5 cellular contexts compared by ENCODE assay signal in the genomic region with DNA sequence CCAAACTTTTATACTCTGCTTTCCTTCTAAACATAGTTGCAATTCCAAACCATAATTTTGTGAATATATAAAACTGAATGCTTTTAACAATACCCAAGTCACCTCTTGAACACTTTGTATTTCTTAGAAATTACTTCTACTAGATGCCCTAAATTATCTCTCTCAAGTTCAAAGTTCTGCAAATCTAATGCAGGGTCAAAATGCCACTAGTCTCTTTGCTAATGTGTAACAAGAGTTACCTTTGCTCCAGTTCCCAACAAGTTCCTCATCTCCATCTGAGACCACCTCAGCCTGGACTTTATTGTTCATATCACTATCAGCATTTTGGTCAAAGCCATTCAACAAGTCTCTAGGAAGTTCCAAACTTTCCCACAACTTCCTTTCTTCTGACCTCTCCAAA. TPM values are rescaled to one million over a fixed set of nuclear protein-coding genes. Genes with fewer than 3 reads are reported as not detected.
DNase-seq lines count a peak whose midpoint lies in the region; ATAC-seq and TF ChIP-seq lines count a peak whose summit lies in the region.
"Not testable (repeated sequence)": the region's sequence is repeated elsewhere in the genome, so short reads cannot be mapped to it uniquely, and the experiment has no call there.

No MANE protein-coding gene starts in this region.

- H3K9ac ChIP-seq in liver (ENCODE audit: low read depth in 1 of 2, low read length in 2 of 2), result not testable (repeated sequence)

- H3K4me1 Mint-ChIP-seq in endothelial cell (ENCODE audit: unreplicated experiment); neural crest cell; progenitor cell of endocrine pancreas (ENCODE audit: low read depth): not testable (repeated sequence)

- H3K9me3 Mint-ChIP-seq in endothelial cell (ENCODE audit: unreplicated experiment); neural crest cell: not testable (repeated sequence)
- peaks cover 21% of the 10 kb centered on the region for H3K9me3 Mint-ChIP-seq in progenitor cell of endocrine pancreas (ENCODE audit: low read depth)

- not testable (repeated sequence) for H3K36me3 ChIP-seq in liver (ENCODE audit: control insufficient read depth in 4 of 4, insufficient read depth in 3 of 4, low read depth in 1 of 4, low read length in 3 of 4)

- H3K36me3 Mint-ChIP-seq in endothelial cell (ENCODE audit: low read depth, unreplicated experiment), result peaks cover 18% of the 10 kb centered on the region
- H3K36me3 Mint-ChIP-seq in neural crest cell (ENCODE audit: low read depth), result peaks cover 19% of the 10 kb centered on the region
- H3K36me3 Mint-ChIP-seq in progenitor cell of endocrine pancreas (ENCODE audit: insufficient read depth), result peaks cover 12% of the 10 kb centered on the region

- H3K27me3 Mint-ChIP-seq in endothelial cell (ENCODE audit: unreplicated experiment); neural crest cell (ENCODE audit: low read depth); progenitor cell of endocrine pancreas: not testable (repeated sequence)

- not testable (repeated sequence) for H3K27me3 ChIP-seq in liver (ENCODE audit: control insufficient read depth in 4 of 4, insufficient read depth in 4 of 4, low read length in 3 of 4)

- not testable (repeated sequence) for H3K4me3 ChIP-seq in liver (ENCODE audit: low read depth in 1 of 3, low read length in 3 of 3)

- H3K27ac ChIP-seq in liver (ENCODE audit: low read depth in 1 of 2, low read length in 2 of 2), result not testable (repeated sequence)

- not testable (repeated sequence) for TF ChIP-seq CTCF in endothelial cell (IDR thresholded peaks at IDR 0.05; ENCODE audit: unreplicated experiment); liver (IDR thresholded peaks at IDR 0.05; ENCODE audit: low read depth, low read length, missing input control); neural crest cell (conservative IDR thresholded peaks at IDR 0.05); progenitor cell of endocrine pancreas (IDR thresholded peaks at IDR 0.05; ENCODE audit: unreplicated experiment)

- H3K4me3 Mint-ChIP-seq in endothelial cell (ENCODE audit: unreplicated experiment), result peak overlapping the region; percentile 56
- H3K4me3 Mint-ChIP-seq in neural crest cell, result peak overlapping the region; percentile 44
- not testable (repeated sequence) for H3K4me3 Mint-ChIP-seq in progenitor cell of endocrine pancreas (ENCODE audit: low read depth)

- H3K4me1 ChIP-seq in liver (ENCODE audit: control insufficient read depth in 4 of 4, insufficient read depth in 4 of 4, low read length in 3 of 4), result peaks cover 6 to 16% (median 12%) of the 10 kb centered on the region in 4 donors

- H3K9me3 ChIP-seq in liver (ENCODE audit: control insufficient read depth in 4 of 4, low read length in 3 of 4), result not testable (repeated sequence)

- peak; percentile 45 for ATAC-seq in left lobe of liver

- DNase-seq in endothelial cell (ENCODE audit: low spot score); left lobe of liver (ENCODE audit: low spot score); neural crest cell (ENCODE audit: low read depth, low spot score); progenitor cell of endocrine pancreas (ENCODE audit: low spot score, unreplicated experiment): not testable (repeated sequence)

- not testable (repeated sequence) for TF ChIP-seq RAD21 in liver (IDR thresholded peaks at IDR 0.05)

- H3K27ac Mint-ChIP-seq in endothelial cell (ENCODE audit: unreplicated experiment); neural crest cell (ENCODE audit: unreplicated experiment): not testable (repeated sequence)
- peak overlapping the region; percentile 68 for H3K27ac Mint-ChIP-seq in progenitor cell of endocrine pancreas

TF ChIP-seq in liver, 16 proteins besides CTCF, POLR2A, EP300 and RAD21:
- TF ChIP-seq SP1 (IDR thresholded peaks at IDR 0.05), result peak; percentile 34
- TF ChIP-seq HNF4A (conservative IDR thresholded peaks at IDR 0.05), result peak; percentile 56 to 66
- TF ChIP-seq RXRA (IDR thresholded peaks at IDR 0.05), result peak; percentile 55 to 68

RNA-seq across cellular contexts. Expression of gene SETMAR, which starts 26.6 kb away (rescaled TPM):
- total RNA-seq in endothelial cell (ENCODE audit: unreplicated experiment) (15.3 TPM), left lobe of liver (7.0 TPM), liver (1 to 10 TPM; 7.1 to 9.7 TPM), neural crest cell (39.4 and 41.9 TPM in 2 replicates), progenitor cell of endocrine pancreas (40.6 and 42.4 TPM in 2 replicates)
- 1 to 10 TPM; 4.5 TPM for polyA plus RNA-seq in liver
